Comparison of ENCODE assay signal across 1 cellular context in the genomic region with DNA sequence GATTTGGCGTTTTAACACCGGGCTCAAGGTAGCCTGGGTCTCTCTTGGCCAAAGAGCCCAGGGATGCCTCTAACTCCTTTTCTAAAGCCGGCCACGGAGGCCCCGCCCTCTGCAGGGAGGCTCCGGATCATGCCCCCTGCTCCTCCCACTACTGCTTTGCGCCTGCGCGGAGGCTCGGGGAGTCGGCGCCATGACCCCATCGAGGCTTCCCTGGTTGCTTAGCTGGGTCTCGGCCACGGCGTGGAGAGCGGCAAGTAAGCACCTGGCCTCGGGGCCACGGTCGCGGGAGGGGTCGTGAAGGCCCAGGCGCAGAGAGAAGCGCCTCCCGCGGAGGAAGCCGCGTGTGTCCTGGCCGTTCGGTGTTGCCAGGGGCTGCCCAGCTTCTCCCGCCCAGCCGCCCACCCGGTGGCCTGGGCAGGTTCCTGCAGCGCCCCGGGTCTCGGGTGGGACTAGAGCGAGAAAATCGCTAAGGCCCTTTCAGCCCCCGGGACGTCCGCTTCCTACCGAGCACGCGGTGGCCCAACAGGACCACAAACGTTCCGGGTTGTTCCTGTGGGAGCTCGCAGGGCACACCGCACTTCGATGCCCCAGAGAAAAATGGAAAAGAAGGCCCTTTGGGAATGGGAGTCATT.
TF ChIP-seq lines count a peak whose summit lies in the region.

A gene (plus strand): TSS at position 180 of the 632 bp plus-strand sequence. CDS start 11 bp downstream, at position 191.

TF ChIP-seq in K562, 482 proteins besides CTCF, POLR2A, EP300 and RAD21 (continued from another document and continues in another):
- TF ChIP-seq, protein P1, sequence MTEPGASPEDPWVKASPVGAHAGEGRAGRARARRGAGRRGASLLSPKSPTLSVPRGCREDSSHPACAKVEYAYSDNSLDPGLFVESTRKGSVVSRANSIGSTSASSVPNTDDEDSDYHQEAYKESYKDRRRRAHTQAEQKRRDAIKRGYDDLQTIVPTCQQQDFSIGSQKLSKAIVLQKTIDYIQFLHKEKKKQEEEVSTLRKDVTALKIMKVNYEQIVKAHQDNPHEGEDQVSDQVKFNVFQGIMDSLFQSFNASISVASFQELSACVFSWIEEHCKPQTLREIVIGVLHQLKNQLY (CRISPR knock-in tag; conservative IDR thresholded peaks at IDR 0.05): no peak
- no peak for TF ChIP-seq ZNF79 (CRISPR knock-in tag; IDR thresholded peaks at IDR 0.05; ENCODE audit: low read depth)
- TF ChIP-seq, protein P2, sequence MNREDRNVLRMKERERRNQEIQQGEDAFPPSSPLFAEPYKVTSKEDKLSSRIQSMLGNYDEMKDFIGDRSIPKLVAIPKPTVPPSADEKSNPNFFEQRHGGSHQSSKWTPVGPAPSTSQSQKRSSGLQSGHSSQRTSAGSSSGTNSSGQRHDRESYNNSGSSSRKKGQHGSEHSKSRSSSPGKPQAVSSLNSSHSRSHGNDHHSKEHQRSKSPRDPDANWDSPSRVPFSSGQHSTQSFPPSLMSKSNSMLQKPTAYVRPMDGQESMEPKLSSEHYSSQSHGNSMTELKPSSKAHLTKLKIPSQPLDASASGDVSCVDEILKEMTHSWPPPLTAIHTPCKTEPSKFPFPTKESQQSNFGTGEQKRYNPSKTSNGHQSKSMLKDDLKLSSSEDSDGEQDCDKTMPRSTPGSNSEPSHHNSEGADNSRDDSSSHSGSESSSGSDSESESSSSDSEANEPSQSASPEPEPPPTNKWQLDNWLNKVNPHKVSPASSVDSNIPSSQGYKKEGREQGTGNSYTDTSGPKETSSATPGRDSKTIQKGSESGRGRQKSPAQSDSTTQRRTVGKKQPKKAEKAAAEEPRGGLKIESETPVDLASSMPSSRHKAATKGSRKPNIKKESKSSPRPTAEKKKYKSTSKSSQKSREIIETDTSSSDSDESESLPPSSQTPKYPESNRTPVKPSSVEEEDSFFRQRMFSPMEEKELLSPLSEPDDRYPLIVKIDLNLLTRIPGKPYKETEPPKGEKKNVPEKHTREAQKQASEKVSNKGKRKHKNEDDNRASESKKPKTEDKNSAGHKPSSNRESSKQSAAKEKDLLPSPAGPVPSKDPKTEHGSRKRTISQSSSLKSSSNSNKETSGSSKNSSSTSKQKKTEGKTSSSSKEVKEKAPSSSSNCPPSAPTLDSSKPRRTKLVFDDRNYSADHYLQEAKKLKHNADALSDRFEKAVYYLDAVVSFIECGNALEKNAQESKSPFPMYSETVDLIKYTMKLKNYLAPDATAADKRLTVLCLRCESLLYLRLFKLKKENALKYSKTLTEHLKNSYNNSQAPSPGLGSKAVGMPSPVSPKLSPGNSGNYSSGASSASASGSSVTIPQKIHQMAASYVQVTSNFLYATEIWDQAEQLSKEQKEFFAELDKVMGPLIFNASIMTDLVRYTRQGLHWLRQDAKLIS (CRISPR knock-in tag; IDR thresholded peaks at IDR 0.05): no peak
- no peak for TF ChIP-seq ATF1 (CRISPR knock-in tag; IDR thresholded peaks at IDR 0.05)
- TF ChIP-seq ATF1 (tag; IDR thresholded peaks at IDR 0.05): 0 out of 2 replicates have a peak, but pooled peaks have one; percentile 15
- TF ChIP-seq STAT5B (CRISPR knock-in tag; IDR thresholded peaks at IDR 0.05): no peak
- no peak for TF ChIP-seq RBM39 (optimal IDR thresholded peaks at IDR 0.05; ENCODE audit: low read depth, low read length)
- no peak for TF ChIP-seq BRCA1 (IDR thresholded peaks at IDR 0.05)
- no peak for TF ChIP-seq BRCA1 (CRISPR knock-in tag; IDR thresholded peaks at IDR 0.05)
- TF ChIP-seq, protein P3, sequence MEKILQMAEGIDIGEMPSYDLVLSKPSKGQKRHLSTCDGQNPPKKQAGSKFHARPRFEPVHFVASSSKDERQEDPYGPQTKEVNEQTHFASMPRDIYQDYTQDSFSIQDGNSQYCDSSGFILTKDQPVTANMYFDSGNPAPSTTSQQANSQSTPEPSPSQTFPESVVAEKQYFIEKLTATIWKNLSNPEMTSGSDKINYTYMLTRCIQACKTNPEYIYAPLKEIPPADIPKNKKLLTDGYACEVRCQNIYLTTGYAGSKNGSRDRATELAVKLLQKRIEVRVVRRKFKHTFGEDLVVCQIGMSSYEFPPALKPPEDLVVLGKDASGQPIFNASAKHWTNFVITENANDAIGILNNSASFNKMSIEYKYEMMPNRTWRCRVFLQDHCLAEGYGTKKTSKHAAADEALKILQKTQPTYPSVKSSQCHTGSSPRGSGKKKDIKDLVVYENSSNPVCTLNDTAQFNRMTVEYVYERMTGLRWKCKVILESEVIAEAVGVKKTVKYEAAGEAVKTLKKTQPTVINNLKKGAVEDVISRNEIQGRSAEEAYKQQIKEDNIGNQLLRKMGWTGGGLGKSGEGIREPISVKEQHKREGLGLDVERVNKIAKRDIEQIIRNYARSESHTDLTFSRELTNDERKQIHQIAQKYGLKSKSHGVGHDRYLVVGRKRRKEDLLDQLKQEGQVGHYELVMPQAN (IDR thresholded peaks at IDR 0.05; ENCODE audit: borderline replicate concordance): no peak
- TF ChIP-seq COPS2 (conservative IDR thresholded peaks at IDR 0.05): no peak
- no peak for TF ChIP-seq GTF2F1 (IDR thresholded peaks at IDR 0.05; ENCODE audit: low read depth, low read length)
- TF ChIP-seq, protein P4, sequence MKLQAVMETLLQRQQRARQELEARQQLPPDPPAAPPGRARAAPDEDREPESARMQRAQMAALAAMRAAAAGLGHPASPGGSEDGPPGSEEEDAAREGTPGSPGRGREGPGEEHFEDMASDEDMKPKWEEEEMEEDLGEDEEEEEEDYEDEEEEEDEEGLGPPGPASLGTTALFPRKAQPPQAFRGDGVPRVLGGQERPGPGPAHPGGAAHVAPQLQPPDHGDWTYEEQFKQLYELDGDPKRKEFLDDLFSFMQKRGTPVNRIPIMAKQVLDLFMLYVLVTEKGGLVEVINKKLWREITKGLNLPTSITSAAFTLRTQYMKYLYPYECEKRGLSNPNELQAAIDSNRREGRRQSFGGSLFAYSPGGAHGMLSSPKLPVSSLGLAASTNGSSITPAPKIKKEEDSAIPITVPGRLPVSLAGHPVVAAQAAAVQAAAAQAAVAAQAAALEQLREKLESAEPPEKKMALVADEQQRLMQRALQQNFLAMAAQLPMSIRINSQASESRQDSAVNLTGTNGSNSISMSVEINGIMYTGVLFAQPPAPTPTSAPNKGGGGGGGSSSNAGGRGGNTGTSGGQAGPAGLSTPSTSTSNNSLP (IDR thresholded peaks at IDR 0.05; ENCODE audit: borderline replicate concordance, low read depth, low read length): no peak
- TF ChIP-seq POU5F1 (IDR thresholded peaks at IDR 0.05; ENCODE audit: borderline replicate concordance, low read depth, low read length, partially characterized antibody): no peak
- no peak for TF ChIP-seq BACH1 (tag; IDR thresholded peaks at IDR 0.05)
- peak in 1 of 2 experiments; percentile 4; a peak in 1 of 4 replicates for TF ChIP-seq RCOR1 (IDR thresholded peaks at IDR 0.05; ENCODE audit: borderline replicate concordance in 1 of 2, low read depth in 2 of 2, low read length in 2 of 2)
- TF ChIP-seq ZNF24 (IDR thresholded peaks at IDR 0.05): no peak
- TF ChIP-seq ZNF778 (CRISPR knock-in tag; IDR thresholded peaks at IDR 0.05): no peak
- no peak for TF ChIP-seq SNRNP70 (optimal IDR thresholded peaks at IDR 0.05; ENCODE audit: low read depth, low read length)
- TF ChIP-seq NFE2 (IDR thresholded peaks at IDR 0.05; ENCODE audit: low read depth): no peak
- no peak for TF ChIP-seq BCL6 (CRISPR knock-in tag; IDR thresholded peaks at IDR 0.05)
- no peak for TF ChIP-seq ZNF507 (tag; conservative IDR thresholded peaks at IDR 0.05)
- peak; percentile 91 for TF ChIP-seq POLR2AphosphoS5 (IDR thresholded peaks at IDR 0.05; ENCODE audit: control insufficient read depth, insufficient read depth, low read depth, low read length)
- TF ChIP-seq ZNF436 (CRISPR knock-in tag; IDR thresholded peaks at IDR 0.05): no peak
- TF ChIP-seq, protein P5, sequence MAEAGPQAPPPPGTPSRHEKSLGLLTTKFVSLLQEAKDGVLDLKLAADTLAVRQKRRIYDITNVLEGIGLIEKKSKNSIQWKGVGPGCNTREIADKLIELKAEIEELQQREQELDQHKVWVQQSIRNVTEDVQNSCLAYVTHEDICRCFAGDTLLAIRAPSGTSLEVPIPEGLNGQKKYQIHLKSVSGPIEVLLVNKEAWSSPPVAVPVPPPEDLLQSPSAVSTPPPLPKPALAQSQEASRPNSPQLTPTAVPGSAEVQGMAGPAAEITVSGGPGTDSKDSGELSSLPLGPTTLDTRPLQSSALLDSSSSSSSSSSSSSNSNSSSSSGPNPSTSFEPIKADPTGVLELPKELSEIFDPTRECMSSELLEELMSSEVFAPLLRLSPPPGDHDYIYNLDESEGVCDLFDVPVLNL (CRISPR knock-in tag; IDR thresholded peaks at IDR 0.05; ENCODE audit: low read depth): no peak
- TF ChIP-seq NEUROD1 (IDR thresholded peaks at IDR 0.05; ENCODE audit: borderline replicate concordance, low read depth, low read length, partially characterized antibody): no peak
- TF ChIP-seq HIVEP1 (CRISPR knock-in tag; IDR thresholded peaks at IDR 0.05): no peak
- TF ChIP-seq SREBF2 (CRISPR knock-in tag; IDR thresholded peaks at IDR 0.05): no peak
- TF ChIP-seq HLTF (IDR thresholded peaks at IDR 0.05): no peak
- 0 out of 2 replicates have a peak, but pooled peaks have one; percentile 9 for TF ChIP-seq NR2C2 (CRISPR knock-in tag; IDR thresholded peaks at IDR 0.05)
- peak; percentile 67; the same call in 1 of the 2 replicates for TF ChIP-seq NR2C2 (tag; IDR thresholded peaks at IDR 0.05)
- TF ChIP-seq, protein P6, sequence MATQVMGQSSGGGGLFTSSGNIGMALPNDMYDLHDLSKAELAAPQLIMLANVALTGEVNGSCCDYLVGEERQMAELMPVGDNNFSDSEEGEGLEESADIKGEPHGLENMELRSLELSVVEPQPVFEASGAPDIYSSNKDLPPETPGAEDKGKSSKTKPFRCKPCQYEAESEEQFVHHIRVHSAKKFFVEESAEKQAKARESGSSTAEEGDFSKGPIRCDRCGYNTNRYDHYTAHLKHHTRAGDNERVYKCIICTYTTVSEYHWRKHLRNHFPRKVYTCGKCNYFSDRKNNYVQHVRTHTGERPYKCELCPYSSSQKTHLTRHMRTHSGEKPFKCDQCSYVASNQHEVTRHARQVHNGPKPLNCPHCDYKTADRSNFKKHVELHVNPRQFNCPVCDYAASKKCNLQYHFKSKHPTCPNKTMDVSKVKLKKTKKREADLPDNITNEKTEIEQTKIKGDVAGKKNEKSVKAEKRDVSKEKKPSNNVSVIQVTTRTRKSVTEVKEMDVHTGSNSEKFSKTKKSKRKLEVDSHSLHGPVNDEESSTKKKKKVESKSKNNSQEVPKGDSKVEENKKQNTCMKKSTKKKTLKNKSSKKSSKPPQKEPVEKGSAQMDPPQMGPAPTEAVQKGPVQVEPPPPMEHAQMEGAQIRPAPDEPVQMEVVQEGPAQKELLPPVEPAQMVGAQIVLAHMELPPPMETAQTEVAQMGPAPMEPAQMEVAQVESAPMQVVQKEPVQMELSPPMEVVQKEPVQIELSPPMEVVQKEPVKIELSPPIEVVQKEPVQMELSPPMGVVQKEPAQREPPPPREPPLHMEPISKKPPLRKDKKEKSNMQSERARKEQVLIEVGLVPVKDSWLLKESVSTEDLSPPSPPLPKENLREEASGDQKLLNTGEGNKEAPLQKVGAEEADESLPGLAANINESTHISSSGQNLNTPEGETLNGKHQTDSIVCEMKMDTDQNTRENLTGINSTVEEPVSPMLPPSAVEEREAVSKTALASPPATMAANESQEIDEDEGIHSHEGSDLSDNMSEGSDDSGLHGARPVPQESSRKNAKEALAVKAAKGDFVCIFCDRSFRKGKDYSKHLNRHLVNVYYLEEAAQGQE (CRISPR knock-in tag; IDR thresholded peaks at IDR 0.05; ENCODE audit: low read depth): no peak; the same call in 1 of the 2 replicates
- peak; percentile 62 for TF ChIP-seq MYC (IDR thresholded peaks at IDR 0.05; ENCODE audit: low read depth, low read length)
- TF ChIP-seq MYC (CRISPR knock-in tag; IDR thresholded peaks at IDR 0.05; ENCODE audit: borderline replicate concordance, low read depth): peak; percentile 79
- TF ChIP-seq ARID1B (IDR thresholded peaks at IDR 0.05): no peak
- 0 out of 2 replicates have a peak, but pooled peaks have one; percentile 47 for TF ChIP-seq KLF1 (tag; IDR thresholded peaks at IDR 0.05)
- TF ChIP-seq CAMTA2 (CRISPR knock-in tag; conservative IDR thresholded peaks at IDR 0.05): no peak
- TF ChIP-seq TAF15 (IDR thresholded peaks at IDR 0.05; ENCODE audit: low read depth, low read length): no peak
- no peak for TF ChIP-seq ZNF586 (CRISPR knock-in tag; conservative IDR thresholded peaks at IDR 0.05)
- no peak for TF ChIP-seq ZFP36 (IDR thresholded peaks at IDR 0.05; ENCODE audit: low read depth, low read length, partially characterized antibody)
- peak; percentile 80; the same call in 1 of the 2 replicates for TF ChIP-seq HNRNPL (IDR thresholded peaks at IDR 0.05; ENCODE audit: low read depth, low read length)
- TF ChIP-seq ZBTB8A (IDR thresholded peaks at IDR 0.05; ENCODE audit: partially characterized antibody): no peak
- TF ChIP-seq RAD51 (IDR thresholded peaks at IDR 0.05; ENCODE audit: borderline replicate concordance, low read depth): no peak
- no peak for TF ChIP-seq FOS (IDR thresholded peaks at IDR 0.05; ENCODE audit: extremely low read depth, insufficient read length)
- no peak for TF ChIP-seq ESRRB (CRISPR knock-in tag; IDR thresholded peaks at IDR 0.05; ENCODE audit: borderline replicate concordance)
- TF ChIP-seq BDP1 (IDR thresholded peaks at IDR 0.05; ENCODE audit: insufficient read depth, insufficient read length): no peak
- TF ChIP-seq TSC22D4 (tag; IDR thresholded peaks at IDR 0.05): no peak
- no peak for TF ChIP-seq ARHGAP35 (IDR thresholded peaks at IDR 0.05; ENCODE audit: partially characterized antibody)
- TF ChIP-seq ZNF77 (CRISPR knock-in tag; IDR thresholded peaks at IDR 0.05): no peak
- TF ChIP-seq FOSL1 (tag; conservative IDR thresholded peaks at IDR 0.05): no peak
- TF ChIP-seq MTA1 (IDR thresholded peaks at IDR 0.05; ENCODE audit: borderline replicate concordance): no peak
- TF ChIP-seq GTF2A2 (tag; IDR thresholded peaks at IDR 0.05): no peak
- TF ChIP-seq, protein P7, sequence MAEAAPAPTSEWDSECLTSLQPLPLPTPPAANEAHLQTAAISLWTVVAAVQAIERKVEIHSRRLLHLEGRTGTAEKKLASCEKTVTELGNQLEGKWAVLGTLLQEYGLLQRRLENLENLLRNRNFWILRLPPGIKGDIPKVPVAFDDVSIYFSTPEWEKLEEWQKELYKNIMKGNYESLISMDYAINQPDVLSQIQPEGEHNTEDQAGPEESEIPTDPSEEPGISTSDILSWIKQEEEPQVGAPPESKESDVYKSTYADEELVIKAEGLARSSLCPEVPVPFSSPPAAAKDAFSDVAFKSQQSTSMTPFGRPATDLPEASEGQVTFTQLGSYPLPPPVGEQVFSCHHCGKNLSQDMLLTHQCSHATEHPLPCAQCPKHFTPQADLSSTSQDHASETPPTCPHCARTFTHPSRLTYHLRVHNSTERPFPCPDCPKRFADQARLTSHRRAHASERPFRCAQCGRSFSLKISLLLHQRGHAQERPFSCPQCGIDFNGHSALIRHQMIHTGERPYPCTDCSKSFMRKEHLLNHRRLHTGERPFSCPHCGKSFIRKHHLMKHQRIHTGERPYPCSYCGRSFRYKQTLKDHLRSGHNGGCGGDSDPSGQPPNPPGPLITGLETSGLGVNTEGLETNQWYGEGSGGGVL (CRISPR knock-in tag; IDR thresholded peaks at IDR 0.05): no peak
